In genomic region chr20:8530022-8530421, GRCh38 we compare ENCODE assay signal across 1 cellular context.
TF ChIP-seq lines count a peak whose summit lies in the region.

No MANE protein-coding gene starts in this region.

TF ChIP-seq in IMR-90, 13 proteins besides CTCF, POLR2A, EP300 and RAD21:
- TF ChIP-seq CHD1 (IDR thresholded peaks at IDR 0.05; ENCODE audit: low read depth, low read length) (no peak), ELK1 (IDR thresholded peaks at IDR 0.05; ENCODE audit: borderline replicate concordance, low read depth, low read length) (no peak), MAZ (IDR thresholded peaks at IDR 0.05; ENCODE audit: borderline replicate concordance, low read depth, low read length) (no peak), NFE2L2 (IDR thresholded peaks at IDR 0.05; ENCODE audit: low read depth, low read length) (no peak), BHLHE40 (IDR thresholded peaks at IDR 0.05; ENCODE audit: low read depth, low read length) (no peak), RFX5 (IDR thresholded peaks at IDR 0.05; ENCODE audit: low read depth, low read length) (no peak), MXI1 (IDR thresholded peaks at IDR 0.05; ENCODE audit: borderline replicate concordance, low read depth, low read length) (no peak), MAFK (IDR thresholded peaks at IDR 0.05; ENCODE audit: low read depth, low read length) (no peak)
TF ChIP-seq in IMR-90: peak in this region for 0.
